Comparison of ENCODE assay signal across 39 cellular contexts in the genomic region with DNA sequence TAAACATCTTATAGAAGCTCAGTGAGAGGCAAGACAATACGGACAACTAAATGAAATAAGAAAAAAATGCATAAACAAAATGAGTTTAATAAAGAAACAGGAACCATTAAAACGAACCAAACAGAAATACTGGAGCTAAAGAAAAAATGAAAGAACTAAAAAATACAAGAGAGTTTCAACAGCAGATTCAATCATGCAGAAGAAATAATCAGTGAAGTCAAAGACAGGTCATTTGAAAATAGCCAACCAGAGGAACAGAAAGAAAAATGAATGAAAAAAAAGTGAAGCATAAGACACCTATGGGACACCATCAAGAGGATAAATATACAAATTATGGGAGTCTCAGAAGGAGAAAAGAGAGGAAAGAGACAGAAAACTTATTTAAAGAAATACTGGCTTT. TPM values are rescaled to one million over a fixed set of nuclear protein-coding genes. Genes with fewer than 3 reads are reported as not detected.
"Had no signal": no experiment of that assay in that cellular context is flagged by ENCODE, and none has a peak within 500 bp of the region (broad histone marks: within the 10 kb centered on the region; RNA-seq: fewer than 3 reads in every experiment).

No MANE protein-coding gene starts in this region.

- ATAC-seq: activated naive CD4-positive, alpha-beta T cell treated with anti-CD3 and anti-CD28 coated beads, Interleukin-2, amount 50 U/mL, for 72 hours; activated naive CD8-positive, alpha-beta T cell treated with anti-CD3 and anti-CD28 coated beads, Interleukin-2, amount 50 U/mL, for 24 hours; activated T-cell treated with anti-CD3 and anti-CD28 coated beads, Interleukin-2, amount 50 U/mL, for 4 hours; activated T-cell treated with anti-CD3 and anti-CD28 coated beads, Interleukin-2, amount 50 U/mL, for 72 hours; activated T-helper 17 cell treated with anti-CD3 and anti-CD28 coated beads, Interleukin-2, amount 50 U/mL, for 72 hours; body of pancreas had no signal

- H3K4me3 ChIP-seq: adrenal gland, ascending aorta, body of pancreas, breast epithelium, cardiac muscle cell had no signal

- H3K27ac ChIP-seq: adrenal gland, ascending aorta, body of pancreas, brain microvascular endothelial cell, breast epithelium, cardiac muscle cell had no signal

- FAIRE-seq: astrocyte, bronchial epithelial cell, colon had no signal

- DNase-seq: activated effector memory CD4-positive, alpha-beta T cell treated with anti-CD3 and anti-CD28 coated beads, Interleukin-2, amount 50 U/mL, for 16 hours; activated effector memory CD4-positive, alpha-beta T cell treated with Interleukin-2 at 50 U/mL for 16 hours; activated gamma-delta T cell; activated naive CD4-positive, alpha-beta T cell; activated naive CD4-positive, alpha-beta T cell treated with anti-CD3 and anti-CD28 coated beads for 36 hours; activated naive CD4-positive, alpha-beta T cell treated with anti-CD3 and anti-CD28 coated beads, Interleukin-2, amount 10 ng/mL, durations not matched to agents 7 days and 5 days; activated naive CD4-positive, alpha-beta T cell treated with anti-CD3 and anti-CD28 coated beads, Interleukin-2, amount 50 U/mL, for 16 hours; activated naive CD4-positive, alpha-beta T cell treated with Interleukin-2 at 50 U/mL for 16 hours; activated naive CD8-positive, alpha-beta T cell treated with anti-CD3 and anti-CD28 coated beads for 36 hours; activated naive CD8-positive, alpha-beta T cell treated with anti-CD3 and anti-CD28 coated beads, Interleukin-2, amount 10 ng/mL, durations not matched to agents 7 days and 5 days; activated naive CD8-positive, alpha-beta T cell treated with anti-CD3 and anti-CD28 coated beads, Interleukin-2, amount 50 U/mL, for 24 hours; activated T-cell treated with anti-CD3 and anti-CD28 coated beads, Interleukin-2, amount 50 U/mL, for 24 hours; activated T-cell treated with anti-CD3 and anti-CD28 coated beads, Interleukin-2, amount 50 U/mL, for 4 hours; activated T-cell treated with anti-CD3 and anti-CD28 coated beads, Interleukin-2, amount 50 U/mL, for 48 hours; activated T-cell treated with anti-CD3 and anti-CD28 coated beads, Interleukin-2, amount 50 U/mL, for 72 hours; adrenal gland; amniotic stem cell; amygdala; anterior cingulate cortex; aorta; body of pancreas; brain microvascular endothelial cell; caudate nucleus; central memory CD4-positive, alpha-beta T cell; cerebellar nuclear complex had no signal

- H3K27me3 ChIP-seq: ascending aorta, body of pancreas, brain microvascular endothelial cell, breast epithelium, cardiac muscle cell had no signal

- H3K36me3 ChIP-seq: adrenal gland, ascending aorta, brain microvascular endothelial cell, breast epithelium, cardiac muscle cell had no signal

- H3K4me1 ChIP-seq: adrenal gland, ascending aorta, body of pancreas, breast epithelium had no signal

RNA-seq across cellular contexts. Expression of a gene that starts 42.5 kb away (rescaled TPM):
- total RNA-seq: activated naive CD4-positive, alpha-beta T cell treated with anti-CD3 and anti-CD28 coated beads for 36 hours; activated naive CD4-positive, alpha-beta T cell treated with anti-CD3 and anti-CD28 coated beads, Interleukin-2, amount 50 U/mL, for 72 hours; activated naive CD8-positive, alpha-beta T cell treated with anti-CD3 and anti-CD28 coated beads for 36 hours; activated naive CD8-positive, alpha-beta T cell treated with anti-CD3 and anti-CD28 coated beads, Interleukin-2, amount 10 ng/mL, durations not matched to agents 7 days and 5 days; activated T-cell treated with anti-CD3 and anti-CD28 coated beads, Interleukin-2, amount 50 U/mL, for 4 hours; activated T-cell treated with anti-CD3 and anti-CD28 coated beads, Interleukin-2, amount 50 U/mL, for 72 hours; activated T-helper 1 cell treated with anti-CD3 and anti-CD28 coated beads, Interleukin-12 subunit alpha, Interleukin-12 subunit beta, Interleukin-2, Interleukin-4 antibody, amounts not matched to agents 30 ng/mL and 10 ng/mL and 1 ng/mL, durations not matched to agents 14 hours and 24 hours and 36 hours; activated T-helper 17 cell treated with anti-CD3 and anti-CD28 coated beads, Interleukin-2, amount 50 U/mL, for 72 hours; activated T-helper 2 cell treated with anti-CD3 and anti-CD28 coated beads, Interferon-gamma antibody, Interleukin-2, Interleukin-4, amounts not matched to agents 10 μg/mL and 5 μg/mL and 100 μg/mL, durations not matched to agents 14 hours and 24 hours and 36 hours; adrenal gland; aorta; ascending aorta; astrocyte; body of pancreas; breast epithelium; bronchial epithelial cell; cardiac muscle cell; cardiac septum; cerebellum; chondrocyte had no signal
- polyA plus RNA-seq: adipose tissue, adrenal gland, aorta, cardiac muscle cell had no signal
